ENCODE assay signal across 8 cellular contexts in the genomic region with DNA sequence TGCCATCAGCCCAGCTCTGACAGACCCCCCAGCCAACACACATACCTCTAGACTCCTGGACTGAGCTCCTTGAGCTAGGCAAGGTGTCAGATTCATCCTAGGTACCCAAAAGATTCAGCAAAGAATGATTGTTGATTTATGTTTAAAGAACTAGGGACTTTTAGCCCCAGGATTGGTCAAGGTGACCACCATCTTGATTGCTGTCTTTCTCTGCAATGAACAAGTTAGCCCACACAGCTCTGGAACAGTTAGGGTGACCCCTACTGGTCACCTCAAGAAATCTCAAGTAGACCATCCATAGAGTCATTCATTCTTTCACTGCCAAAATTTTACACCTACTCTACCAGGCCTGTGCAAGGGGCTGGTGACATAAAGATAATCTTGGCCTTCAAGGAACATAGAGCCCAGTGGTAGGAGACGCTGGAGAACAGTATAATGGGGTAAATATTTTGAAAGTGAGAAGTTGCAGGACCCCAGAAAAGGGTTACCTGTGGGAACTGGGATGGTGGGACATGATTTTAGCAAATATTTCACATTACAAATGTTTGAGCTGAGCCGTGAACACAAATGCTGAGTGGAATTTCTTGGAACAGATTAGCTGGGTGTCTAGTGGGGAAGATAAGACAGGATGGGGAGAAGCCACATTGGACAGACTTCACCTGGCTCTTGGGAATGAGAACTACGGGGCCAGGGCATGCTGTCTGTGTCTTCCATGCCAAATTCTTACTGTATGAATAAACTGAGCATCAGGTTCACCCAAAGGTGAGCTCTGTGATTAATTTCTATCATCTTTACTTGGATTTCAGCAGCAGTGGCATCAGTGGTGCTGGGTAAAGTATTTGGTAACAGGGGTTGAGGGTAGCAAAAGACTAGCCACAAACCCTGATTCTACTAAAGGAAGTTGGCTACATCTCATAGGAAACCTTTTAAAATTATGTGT. TPM values are rescaled to one million over a fixed set of nuclear protein-coding genes. Genes with fewer than 3 reads are reported as not detected.
DNase-seq lines count a peak whose midpoint lies in the region; TF ChIP-seq lines count a peak whose summit lies in the region.

No MANE protein-coding gene starts in this region.

- POLR2A ChIA-PET in activated CD4-positive, alpha-beta memory T cell treated with anti-CD3 and anti-CD28 coated beads, Interleukin-2, amount 10 ng/mL, durations not matched to agents 7 days and 5 days (lab: Charles Lee) = interaction anchor here (0.7 to 1.5 kb wide), 5 partner anchors 9 to 244 kb away, joined by 3 to 5 read pairs (median 3); a partner anchor contains a TSS

- H3K4me1 ChIP-seq in neutrophil (ENCODE audit: control insufficient read depth in 1 of 2, insufficient read depth in 1 of 2, low read depth in 1 of 2, low read length in 1 of 2) = peaks cover 43 to 49% of the 10 kb centered on the region in 2 experiments

- no peak overlapping the region for H3K27ac Mint-ChIP-seq in activated CD4-positive, alpha-beta memory T cell treated with anti-CD3 and anti-CD28 coated beads, Interleukin-2, amount 10 ng/mL, durations not matched to agents 7 days and 5 days

- peak overlapping the region; percentile 80 for H3K27ac ChIP-seq in neutrophil

- DNase-seq in NCI-H1417 (lab: John Stamatoyannopoulos, UW) (peak in 2 of 3 experiments; percentile 63 to 76), NCI-H1417 treated with DMSO at 0.1 percent for 48 hours (lab: John Stamatoyannopoulos, UW) (no peak), H4 (ENCODE audit: low spot score) (peak; percentile 75), NCI-H2227 treated with DMSO at 0.1 percent for 48 hours (lab: John Stamatoyannopoulos, UW) (peak; percentile 10), foreskin fibroblast (peak; percentile 58 to 85), DMS79 treated with DMSO at 0.1 percent for 48 hours (lab: John Stamatoyannopoulos, UW) (no peak)
- DNase-seq in activated CD4-positive, alpha-beta memory T cell treated with anti-CD3 and anti-CD28 coated beads, Interleukin-2, amount 10 ng/mL, durations not matched to agents 7 days and 5 days = peak; percentile 49

- no peaks in the 10 kb centered on the region for H3K36me3 ChIP-seq in neutrophil

- peaks cover 42% of the 10 kb centered on the region for H3K4me1 Mint-ChIP-seq in activated CD4-positive, alpha-beta memory T cell treated with anti-CD3 and anti-CD28 coated beads, Interleukin-2, amount 10 ng/mL, durations not matched to agents 7 days and 5 days

- H3K27me3 ChIP-seq in neutrophil = no peaks in the 10 kb centered on the region

- peak; percentile 45 for TF ChIP-seq CTCF in foreskin fibroblast (IDR thresholded peaks at IDR 0.05; ENCODE audit: low read depth, low read length)
- TF ChIP-seq CTCF in neutrophil (IDR thresholded peaks at IDR 0.05) = peak; percentile 83

- H3K9me3 ChIP-seq in neutrophil = no peaks in the 10 kb centered on the region

- H3K27me3 Mint-ChIP-seq in activated CD4-positive, alpha-beta memory T cell treated with anti-CD3 and anti-CD28 coated beads, Interleukin-2, amount 10 ng/mL, durations not matched to agents 7 days and 5 days = no peaks in the 10 kb centered on the region

- CTCF ChIA-PET in activated CD4-positive, alpha-beta memory T cell treated with anti-CD3 and anti-CD28 coated beads, Interleukin-2, amount 10 ng/mL, durations not matched to agents 7 days and 5 days (lab: Charles Lee) = interaction anchor here (0.5 to 9.6 kb wide), 38 partner anchors 11 to 1187 kb away, joined by 3 to 135 read pairs (median 4); a partner anchor contains a TSS

- H3K4me3 ChIP-seq in foreskin fibroblast (ENCODE audit: low read depth in 1 of 2, low read length in 2 of 2) (no peak overlapping the region), neutrophil (ENCODE audit: low read depth in 1 of 2, low read length in 1 of 2) (no peak overlapping the region)

- no peak overlapping the region for H3K4me3 Mint-ChIP-seq in activated CD4-positive, alpha-beta memory T cell treated with anti-CD3 and anti-CD28 coated beads, Interleukin-2, amount 10 ng/mL, durations not matched to agents 7 days and 5 days

- H3K9me3 Mint-ChIP-seq in activated CD4-positive, alpha-beta memory T cell treated with anti-CD3 and anti-CD28 coated beads, Interleukin-2, amount 10 ng/mL, durations not matched to agents 7 days and 5 days = no peaks in the 10 kb centered on the region

- H3K36me3 Mint-ChIP-seq in activated CD4-positive, alpha-beta memory T cell treated with anti-CD3 and anti-CD28 coated beads, Interleukin-2, amount 10 ng/mL, durations not matched to agents 7 days and 5 days (ENCODE audit: low read depth) = no peaks in the 10 kb centered on the region

RNA-seq across cellular contexts. Expression of a gene that starts 39.1 kb away (rescaled TPM):
- 0.27 and 0.66 TPM in 2 replicates for total RNA-seq in H4 (2014; rRNA removed; shearing (Covaris generic))
- total RNA-seq in activated CD4-positive, alpha-beta memory T cell treated with anti-CD3 and anti-CD28 coated beads, Interleukin-2, amount 10 ng/mL, durations not matched to agents 7 days and 5 days = under 1 TPM in 1 of 2 experiments, not detected in 1; 0.08 TPM

Comparison
In these comparisons a context has a peak if more than half of its experiments do, and no peak if none do; other contexts are left out.
1. DNase-seq: peak in NCI-H1417 (2 of 3), H4 (single experiment), NCI-H2227 treated with DMSO at 0.1 percent for 48 hours (single experiment), activated CD4-positive, alpha-beta memory T cell treated with anti-CD3 and anti-CD28 coated beads, Interleukin-2, amount 10 ng/mL, durations not matched to agents 7 days and 5 days (single experiment) and foreskin fibroblast (2 of 2); none in NCI-H1417 treated with DMSO at 0.1 percent for 48 hours (single experiment) and DMS79 treated with DMSO at 0.1 percent for 48 hours (single experiment).